Comparison of ENCODE assay signal across 8 cellular contexts in the genomic region with DNA sequence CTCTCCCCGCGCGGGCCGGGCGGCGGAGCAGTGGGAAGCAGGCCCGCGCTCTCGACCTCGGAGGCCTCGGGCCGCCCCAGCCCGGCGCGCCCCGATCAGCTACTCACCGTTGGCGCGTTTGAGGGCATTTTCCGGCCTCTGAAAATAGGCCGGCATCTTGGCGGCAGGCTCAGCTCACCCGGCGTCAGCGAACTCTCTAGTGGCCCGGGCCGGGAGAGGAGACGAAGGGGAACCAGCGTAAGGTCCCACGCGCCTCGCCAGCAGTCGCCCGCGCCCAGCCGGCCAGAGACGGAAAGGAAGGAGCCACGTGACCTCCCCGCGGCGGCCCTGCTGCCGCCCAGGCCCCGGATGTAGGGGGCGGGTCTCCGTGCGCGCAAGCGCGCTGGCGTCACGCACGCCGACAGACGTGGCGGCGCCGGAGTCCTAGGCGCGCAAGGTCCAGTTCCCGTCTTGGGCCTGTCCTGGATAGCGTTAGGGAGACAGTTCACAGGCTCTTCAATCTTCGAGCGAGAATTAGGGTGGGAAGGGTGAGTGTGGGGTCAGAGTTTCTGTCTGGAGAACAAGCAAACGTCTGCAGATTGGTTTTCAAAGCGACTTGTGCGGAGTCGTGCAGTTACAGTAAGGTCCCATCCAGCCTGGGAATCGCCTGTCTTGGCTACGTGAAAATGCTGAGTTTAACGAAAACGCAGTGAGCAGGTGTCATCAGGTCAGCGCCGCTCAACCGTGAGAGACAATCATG. TPM values are rescaled to one million over a fixed set of nuclear protein-coding genes. Genes with fewer than 3 reads are reported as not detected.
DNase-seq lines count a peak whose midpoint lies in the region; ATAC-seq and TF ChIP-seq lines count a peak whose summit lies in the region.

A gene with protein sequence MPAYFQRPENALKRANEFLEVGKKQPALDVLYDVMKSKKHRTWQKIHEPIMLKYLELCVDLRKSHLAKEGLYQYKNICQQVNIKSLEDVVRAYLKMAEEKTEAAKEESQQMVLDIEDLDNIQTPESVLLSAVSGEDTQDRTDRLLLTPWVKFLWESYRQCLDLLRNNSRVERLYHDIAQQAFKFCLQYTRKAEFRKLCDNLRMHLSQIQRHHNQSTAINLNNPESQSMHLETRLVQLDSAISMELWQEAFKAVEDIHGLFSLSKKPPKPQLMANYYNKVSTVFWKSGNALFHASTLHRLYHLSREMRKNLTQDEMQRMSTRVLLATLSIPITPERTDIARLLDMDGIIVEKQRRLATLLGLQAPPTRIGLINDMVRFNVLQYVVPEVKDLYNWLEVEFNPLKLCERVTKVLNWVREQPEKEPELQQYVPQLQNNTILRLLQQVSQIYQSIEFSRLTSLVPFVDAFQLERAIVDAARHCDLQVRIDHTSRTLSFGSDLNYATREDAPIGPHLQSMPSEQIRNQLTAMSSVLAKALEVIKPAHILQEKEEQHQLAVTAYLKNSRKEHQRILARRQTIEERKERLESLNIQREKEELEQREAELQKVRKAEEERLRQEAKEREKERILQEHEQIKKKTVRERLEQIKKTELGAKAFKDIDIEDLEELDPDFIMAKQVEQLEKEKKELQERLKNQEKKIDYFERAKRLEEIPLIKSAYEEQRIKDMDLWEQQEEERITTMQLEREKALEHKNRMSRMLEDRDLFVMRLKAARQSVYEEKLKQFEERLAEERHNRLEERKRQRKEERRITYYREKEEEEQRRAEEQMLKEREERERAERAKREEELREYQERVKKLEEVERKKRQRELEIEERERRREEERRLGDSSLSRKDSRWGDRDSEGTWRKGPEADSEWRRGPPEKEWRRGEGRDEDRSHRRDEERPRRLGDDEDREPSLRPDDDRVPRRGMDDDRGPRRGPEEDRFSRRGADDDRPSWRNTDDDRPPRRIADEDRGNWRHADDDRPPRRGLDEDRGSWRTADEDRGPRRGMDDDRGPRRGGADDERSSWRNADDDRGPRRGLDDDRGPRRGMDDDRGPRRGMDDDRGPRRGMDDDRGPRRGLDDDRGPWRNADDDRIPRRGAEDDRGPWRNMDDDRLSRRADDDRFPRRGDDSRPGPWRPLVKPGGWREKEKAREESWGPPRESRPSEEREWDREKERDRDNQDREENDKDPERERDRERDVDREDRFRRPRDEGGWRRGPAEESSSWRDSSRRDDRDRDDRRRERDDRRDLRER (N-terminal part only) (minus strand): TSS at position 297 of the 739 bp plus-strand sequence. CDS start 141 bp downstream, at position 156.

- peak within 1 kb of the TSS; percentile 99 for H3K27ac Mint-ChIP-seq in chondrocyte (ENCODE audit: unreplicated experiment)

- H3K9me3 Mint-ChIP-seq in chondrocyte (ENCODE audit: low read depth) = no peaks in the 10 kb centered on the region

- peaks cover 36% of the 10 kb centered on the region for H3K4me1 Mint-ChIP-seq in chondrocyte (ENCODE audit: low read depth)

- H3K4me3 ChIP-seq in AG09309 (ENCODE audit: control insufficient read depth, low read depth, low read length) (peak within 1 kb of the TSS; percentile 89), kidney epithelial cell (ENCODE audit: low read depth, low read length) (peak within 1 kb of the TSS; percentile 100)

- peak; percentile 67 for DNase-seq in AG09309 (ENCODE audit: low read depth)
- peak; percentile 69 for DNase-seq in NCI-H345 treated with DMSO at 0.1 percent for 48 hours (lab: John Stamatoyannopoulos, UW; ENCODE audit: unreplicated experiment)
- DNase-seq in activated CD4-positive, alpha-beta T cell treated with anti-CD3 and anti-CD28 coated beads for 1 hour = peak; percentile 85
- DNase-seq in chondrocyte (ENCODE audit: low spot score) = peak; percentile 97
- DNase-seq in kidney epithelial cell (ENCODE audit: low read depth) = peak; percentile 63
- peak; percentile 93 for DNase-seq in stimulated activated CD4-positive, alpha-beta T cell treated with anti-CD3 and anti-CD28 coated beads, Interleukin-15, amount 100 ng/mL, for 24 hours

- H3K27me3 ChIP-seq in kidney epithelial cell (ENCODE audit: control insufficient read depth, insufficient read depth, low read length) = no peaks in the 10 kb centered on the region

- no peaks in the 10 kb centered on the region for H3K27me3 Mint-ChIP-seq in chondrocyte (ENCODE audit: low read depth)

- TF ChIP-seq CTCF in AG09309 (IDR thresholded peaks at IDR 0.05; ENCODE audit: control insufficient read depth, insufficient read depth, low read depth, low read length, missing control alignments) (no peak), chondrocyte (IDR thresholded peaks at IDR 0.05) (no peak), kidney epithelial cell (IDR thresholded peaks at IDR 0.05; ENCODE audit: insufficient read depth, low read length, poor library complexity, severe bottlenecking) (no peak)

- H3K4me3 Mint-ChIP-seq in chondrocyte (ENCODE audit: unreplicated experiment) = peak within 1 kb of the TSS; percentile 98

- ATAC-seq in GM18907 (IDR thresholded peaks at IDR 0.05; ENCODE audit: unreplicated experiment) = peak; percentile 87
- peak; percentile 72 for ATAC-seq in HG03139 (IDR thresholded peaks at IDR 0.05; ENCODE audit: unreplicated experiment)

- H3K36me3 ChIP-seq in kidney epithelial cell (ENCODE audit: control insufficient read depth, insufficient read depth, low read length) = no peaks in the 10 kb centered on the region

- H3K36me3 Mint-ChIP-seq in chondrocyte (ENCODE audit: low read depth) = no peaks in the 10 kb centered on the region

RNA-seq across cellular contexts. Expression of the gene that starts here (rescaled TPM):
- total RNA-seq in chondrocyte (121 to 136 TPM (median 134 TPM) in 3 replicates), kidney epithelial cell (129 and 140 TPM in 2 replicates)

Comparison
In these comparisons a context has a peak if more than half of its experiments do, and no peak if none do; other contexts are left out.
1. Peak in every context shown above with its lines: DNase-seq, ATAC-seq and H3K4me3 ChIP-seq.